Comparison of ENCODE assay signal across 16 cellular contexts in genomic region chr5:2711446-2712425, GRCh38. TPM values are rescaled to one million over a fixed set of nuclear protein-coding genes. Genes with fewer than 3 reads are reported as not detected.
DNase-seq lines count a peak whose midpoint lies in the region; TF ChIP-seq lines count a peak whose summit lies in the region.
"Had no signal": no experiment of that assay in that cellular context is flagged by ENCODE, and none has a peak within 500 bp of the region (broad histone marks: within the 10 kb centered on the region; RNA-seq: fewer than 3 reads in every experiment).

No MANE protein-coding gene starts in this region.

- no peaks in the 10 kb centered on the region for H4K20me1 ChIP-seq in neural progenitor cell (ENCODE audit: low read depth)

- peak overlapping the region; percentile 46 for H3K27ac Mint-ChIP-seq in neural progenitor cell
- H3K27ac Mint-ChIP-seq: CD4-positive, CD25-positive, alpha-beta regulatory T cell; CD8-positive, alpha-beta memory T cell; IgD-negative memory B cell had no signal

- H3K27me3 ChIP-seq in neural progenitor cell, result no peaks in the 10 kb centered on the region
- H3K27me3 ChIP-seq in dorsolateral prefrontal cortex, result peaks cover 0 to 44% (median 6%) of the 10 kb centered on the region in 45 donors
- H3K27me3 ChIP-seq: BE2C had no signal

- peaks cover 5% of the 10 kb centered on the region for H3K4me1 Mint-ChIP-seq in neural progenitor cell
- H3K4me1 Mint-ChIP-seq: CD4-positive, CD25-positive, alpha-beta regulatory T cell; CD8-positive, alpha-beta memory T cell; IgD-negative memory B cell had no signal

- no peak overlapping the region for H3K9ac ChIP-seq in neural progenitor cell

- intact Hi-C loops in dorsolateral prefrontal cortex (cut with DNase I), result no loop called here

- peaks cover 14% of the 10 kb centered on the region for H3F3A ChIP-seq in neural progenitor cell (ENCODE audit: low read depth)

- H3K36me3 Mint-ChIP-seq in neural progenitor cell, result no peaks in the 10 kb centered on the region
- H3K36me3 Mint-ChIP-seq: CD4-positive, CD25-positive, alpha-beta regulatory T cell; CD8-positive, alpha-beta memory T cell; IgD-negative memory B cell had no signal

- TF ChIP-seq CTCF in HEK293 (tag by site-specific recombination; IDR thresholded peaks at IDR 0.05), result no peak
- TF ChIP-seq CTCF in neural progenitor cell (IDR thresholded peaks at IDR 0.05), result no peak
- no peak for TF ChIP-seq CTCF in dorsolateral prefrontal cortex (IDR thresholded peaks at IDR 0.05 in 54 of 56, conservative IDR thresholded peaks at IDR 0.05 in 2 of 56; ENCODE audit: low read depth in 1 of 56, partially characterized antibody in 56 of 56)

- peak overlapping the region; percentile 37 for H3K4me2 ChIP-seq in neural progenitor cell

- H3K4me1 ChIP-seq in HEK293 (ENCODE audit: control insufficient read depth, insufficient read depth, low read length) (no peaks in the 10 kb centered on the region), neural progenitor cell (peaks cover 13% of the 10 kb centered on the region)
- H3K4me1 ChIP-seq: BE2C had no signal

- H3K79me2 ChIP-seq in neural progenitor cell (ENCODE audit: low read depth), result no peaks in the 10 kb centered on the region

- H3K9me3 ChIP-seq in HEK293 (ENCODE audit: control insufficient read depth, insufficient read depth, low read depth, low read length), result no peaks in the 10 kb centered on the region
- no peaks in the 10 kb centered on the region for H3K9me3 ChIP-seq in neural progenitor cell (ENCODE audit: low read depth)
- H3K9me3 ChIP-seq: BE2C had no signal

- CTCF ChIA-PET in HEK293 (lab: Yijun Ruan, JAX), result no interaction called here

- no peak overlapping the region for H3K4me3 Mint-ChIP-seq in neural progenitor cell
- H3K4me3 Mint-ChIP-seq: CD4-positive, CD25-positive, alpha-beta regulatory T cell; CD8-positive, alpha-beta memory T cell; IgD-negative memory B cell had no signal

- peaks cover 10% of the 10 kb centered on the region for H3K27me3 Mint-ChIP-seq in neural progenitor cell (ENCODE audit: insufficient read depth, low read depth)
- H3K27me3 Mint-ChIP-seq: CD4-positive, CD25-positive, alpha-beta regulatory T cell; IgD-negative memory B cell had no signal

- POLR2A ChIA-PET in HEK293 (lab: Yijun Ruan, JAX), result no interaction called here

- no peaks in the 10 kb centered on the region for H3K9me3 Mint-ChIP-seq in neural progenitor cell

- H3K4me3 ChIP-seq in HEK293 (ENCODE audit: low read depth, low read length), result no peak overlapping the region
- H3K4me3 ChIP-seq in neural progenitor cell, result no peak overlapping the region
- H3K4me3 ChIP-seq in dorsolateral prefrontal cortex, result no peak overlapping the region

- H3K36me3 ChIP-seq in HEK293 (ENCODE audit: control insufficient read depth in 2 of 2, insufficient read depth in 1 of 2, low read length in 2 of 2) (no peaks in the 10 kb centered on the region), neural progenitor cell (no peaks in the 10 kb centered on the region)
- H3K36me3 ChIP-seq: BE2C had no signal

- DNase-seq in ecto neural progenitor cell (ENCODE audit: low spot score) (peak; percentile 60), neural progenitor cell (ENCODE audit: low spot score) (peak; percentile 74), dorsolateral prefrontal cortex (no peak), HT-29 (ENCODE audit: low spot score) (no peak), NCI-H2081 (lab: John Stamatoyannopoulos, UW) (no peak)
- DNase-seq: BE2C; C1 segment of cervical spinal cord; CD4-positive, CD25-positive, alpha-beta regulatory T cell; CD8-positive, alpha-beta memory T cell; COR-L47; DMS 273 treated with DMSO at 0.1 percent for 48 hours; DND-41 had no signal

- H2AFZ ChIP-seq in neural progenitor cell (replicated peaks), result no peak overlapping the region

- H3K27ac ChIP-seq in HEK293 (ENCODE audit: extremely low read depth, low read depth, low read length) (no peak overlapping the region), neural progenitor cell (no peak overlapping the region), dorsolateral prefrontal cortex (no peak overlapping the region)

TF ChIP-seq in HEK293, 187 proteins besides CTCF, POLR2A, EP300 and RAD21:
- 0 out of 2 replicates have a peak, but pooled peaks have one; percentile 16 for TF ChIP-seq EGR2 (tag by site-specific recombination; IDR thresholded peaks at IDR 0.05; ENCODE audit: low read depth)
- no peak for TF ChIP-seq ZBTB11 (tag by site-specific recombination; conservative IDR thresholded peaks at IDR 0.05; ENCODE audit: low read depth)

RNA-seq across cellular contexts. Expression of gene IRX2, which starts 39.7 kb away (rescaled TPM):
- total RNA-seq in neural progenitor cell (ENCODE audit: low replicate concordance) (13.7 and 15.4 TPM in 2 replicates), dorsolateral prefrontal cortex (under 1 TPM in 15 of 120 experiments, not detected in 105; 0.17 to 0.41 (median 0.24) TPM)
- 19.6 and 23.1 TPM in 2 replicates for total RNA-seq in HT-29 (2014; rRNA removed; shearing (Covaris generic))
- total RNA-seq: A172; CD4-positive, CD25-positive, alpha-beta regulatory T cell; CD8-positive, alpha-beta memory T cell; HepG2 had no signal

Comparison
In these comparisons a context has a peak if more than half of its experiments do, and no peak if none do; other contexts are left out.
1. DNase-seq: peak in ecto neural progenitor cell (single experiment) and neural progenitor cell (single experiment); none in dorsolateral prefrontal cortex (0 of 10), HT-29 (single experiment) and NCI-H2081 (0 of 2).
2. RNA of gene IRX2, which starts 39.7 kb away (total RNA-seq): 19.6 to 23.1 TPM in HT-29 and 13.7 to 15.4 TPM in neural progenitor cell; 0.17 to 0.41 TPM in dorsolateral prefrontal cortex; every median in the first group is over 10 times any median in the second.